Comparison of ENCODE assay signal across 2 cellular contexts in the genomic region with DNA sequence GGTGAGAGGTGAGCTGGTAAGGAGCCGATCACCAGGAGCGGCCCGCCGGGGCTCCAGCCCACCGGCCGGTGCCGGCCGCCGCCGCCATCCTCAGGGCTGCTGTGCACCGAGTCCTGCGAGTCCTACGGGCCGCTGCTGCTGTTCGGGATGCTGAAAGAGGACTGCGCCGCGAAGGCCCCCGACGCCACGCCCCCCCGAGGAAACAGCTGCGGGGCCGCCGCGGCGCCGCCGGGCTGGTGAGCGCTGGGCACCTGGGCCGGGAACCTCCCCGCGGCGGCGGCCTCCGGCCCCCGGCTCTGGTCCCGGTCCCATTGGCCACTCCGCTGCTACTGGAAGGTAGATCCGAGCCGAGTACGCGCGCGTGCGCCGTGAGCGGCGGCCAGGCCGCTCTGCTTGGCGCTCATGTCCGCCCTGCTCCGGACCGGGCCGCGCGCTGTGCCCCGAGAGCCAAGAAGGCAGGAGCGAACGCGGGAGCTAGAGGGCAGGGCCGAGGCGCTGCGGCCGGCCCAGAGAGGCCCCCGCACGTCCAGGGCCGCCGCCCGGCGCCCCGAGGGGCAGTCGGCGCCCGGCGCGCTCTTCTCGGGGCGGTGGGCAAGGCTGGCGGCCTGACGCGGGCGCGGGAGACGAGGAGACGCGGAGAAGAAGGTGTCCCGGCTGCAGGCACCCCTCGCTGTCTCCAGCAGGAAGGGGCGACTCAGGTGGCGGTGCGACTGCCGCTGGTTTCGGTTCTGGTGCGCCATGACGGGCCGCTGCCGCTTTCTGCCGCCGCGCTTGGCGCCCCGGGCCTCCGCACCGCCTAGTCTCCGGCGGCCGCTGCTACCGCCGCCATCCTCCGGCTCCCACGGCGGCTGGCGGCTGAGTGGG.
TF ChIP-seq lines count a peak whose summit lies in the region.

No MANE protein-coding gene starts in this region.

TF ChIP-seq in IMR-90, 13 proteins besides CTCF, POLR2A, EP300 and RAD21 (continued from another document):
- TF ChIP-seq ELK1 (IDR thresholded peaks at IDR 0.05; ENCODE audit: borderline replicate concordance, low read depth, low read length), result no peak
- no peak for TF ChIP-seq CEBPB (IDR thresholded peaks at IDR 0.05; ENCODE audit: low read depth, low read length)
- no peak for TF ChIP-seq NFE2L2 (IDR thresholded peaks at IDR 0.05; ENCODE audit: low read depth, low read length)
- no peak for TF ChIP-seq MAZ (IDR thresholded peaks at IDR 0.05; ENCODE audit: borderline replicate concordance, low read depth, low read length)
- TF ChIP-seq MAFK (IDR thresholded peaks at IDR 0.05; ENCODE audit: low read depth, low read length), result no peak
- no peak for TF ChIP-seq USF2 (IDR thresholded peaks at IDR 0.05; ENCODE audit: low read depth, low read length)
- no peak for TF ChIP-seq RFX5 (IDR thresholded peaks at IDR 0.05; ENCODE audit: low read depth, low read length)

TF ChIP-seq in SK-N-SH treated with all-trans-retinoic acid at 6 μM for 48 hours, 23 proteins besides CTCF, POLR2A, EP300 and RAD21 (continued from another document):
- TF ChIP-seq PATZ1 (CRISPR knock-in tag; IDR thresholded peaks at IDR 0.05; ENCODE audit: borderline replicate concordance), result no peak
- no peak for TF ChIP-seq TOX (CRISPR knock-in tag; IDR thresholded peaks at IDR 0.05; ENCODE audit: borderline replicate concordance)
- no peak for TF ChIP-seq ARNTL (CRISPR knock-in tag; IDR thresholded peaks at IDR 0.05; ENCODE audit: borderline replicate concordance, low read depth)
- no peak for TF ChIP-seq ZNF70 (CRISPR knock-in tag; IDR thresholded peaks at IDR 0.05)
- no peak for TF ChIP-seq CREB5 (CRISPR knock-in tag; IDR thresholded peaks at IDR 0.05; ENCODE audit: low read depth)
- no peak for TF ChIP-seq TSHZ2 (CRISPR knock-in tag; IDR thresholded peaks at IDR 0.05)
- TF ChIP-seq TCF4 (CRISPR knock-in tag; IDR thresholded peaks at IDR 0.05; ENCODE audit: borderline replicate concordance), result no peak
- no peak for TF ChIP-seq PPARA (CRISPR knock-in tag; IDR thresholded peaks at IDR 0.05; ENCODE audit: borderline replicate concordance)
- no peak for TF ChIP-seq BACH2 (CRISPR knock-in tag; IDR thresholded peaks at IDR 0.05; ENCODE audit: borderline replicate concordance)
- TF ChIP-seq ZNF8 (CRISPR knock-in tag; IDR thresholded peaks at IDR 0.05), result no peak
- no peak for TF ChIP-seq CSDC2 (CRISPR knock-in tag; IDR thresholded peaks at IDR 0.05)
- TF ChIP-seq ZC3H10 (CRISPR knock-in tag; IDR thresholded peaks at IDR 0.05), result no peak
